Comparison of ENCODE assay signal across 1 cellular context in the genomic region with DNA sequence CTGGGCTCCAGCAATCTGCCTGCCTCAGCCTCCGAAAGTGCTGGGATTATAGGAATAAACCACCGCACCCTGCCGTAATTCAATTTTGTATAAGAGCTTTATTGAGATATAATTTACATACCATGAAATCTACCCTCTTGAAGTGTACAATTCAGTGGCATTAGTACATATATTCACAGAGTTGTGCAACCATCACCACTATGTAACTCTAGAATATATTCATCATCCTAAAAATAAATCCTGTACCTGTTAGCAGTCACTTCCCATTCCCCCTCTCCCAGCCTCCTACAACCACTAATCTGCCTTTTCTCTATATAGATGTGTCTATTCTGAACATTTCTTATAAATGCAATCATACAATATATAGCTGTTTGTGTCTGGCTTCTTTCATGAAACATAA.
TF ChIP-seq lines count a peak whose summit lies in the region.

No MANE protein-coding gene starts in this region.

TF ChIP-seq in HEK293, 187 proteins besides CTCF, POLR2A, EP300 and RAD21 (continued from another document):
- TF ChIP-seq, protein P1, sequence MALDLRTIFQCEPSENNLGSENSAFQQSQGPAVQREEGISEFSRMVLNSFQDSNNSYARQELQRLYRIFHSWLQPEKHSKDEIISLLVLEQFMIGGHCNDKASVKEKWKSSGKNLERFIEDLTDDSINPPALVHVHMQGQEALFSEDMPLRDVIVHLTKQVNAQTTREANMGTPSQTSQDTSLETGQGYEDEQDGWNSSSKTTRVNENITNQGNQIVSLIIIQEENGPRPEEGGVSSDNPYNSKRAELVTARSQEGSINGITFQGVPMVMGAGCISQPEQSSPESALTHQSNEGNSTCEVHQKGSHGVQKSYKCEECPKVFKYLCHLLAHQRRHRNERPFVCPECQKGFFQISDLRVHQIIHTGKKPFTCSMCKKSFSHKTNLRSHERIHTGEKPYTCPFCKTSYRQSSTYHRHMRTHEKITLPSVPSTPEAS (tag by site-specific recombination; IDR thresholded peaks at IDR 0.05) = no peak
- no peak for TF ChIP-seq ZNF571 (tag by site-specific recombination; IDR thresholded peaks at IDR 0.05)
